20 cellular contexts compared by ENCODE assay signal in the genomic region with DNA sequence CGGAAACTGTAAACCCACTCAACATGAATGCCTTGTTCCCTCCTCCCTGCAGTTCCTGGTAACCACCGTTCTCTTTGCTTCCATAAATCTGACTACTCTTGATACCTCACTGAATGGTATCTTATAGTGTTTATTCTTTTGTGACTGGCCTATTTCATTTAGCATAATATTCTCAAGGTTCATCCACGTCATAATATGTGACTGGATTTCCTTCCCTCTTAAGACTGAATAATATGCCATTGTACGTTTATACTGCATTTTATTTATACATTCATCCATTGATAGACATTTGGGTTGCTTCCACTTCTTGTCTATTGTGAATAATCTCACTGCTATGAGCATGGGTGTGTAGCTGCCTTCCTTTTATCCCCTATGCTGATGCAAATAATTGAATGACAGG.
"Had no signal": no experiment of that assay in that cellular context is flagged by ENCODE, and none has a peak within 500 bp of the region (broad histone marks: within the 10 kb centered on the region; RNA-seq: fewer than 3 reads in every experiment).

No MANE protein-coding gene starts in this region.

- ATAC-seq: K562, Panc1, PC-3, SK-N-SH treated with all-trans-retinoic acid at 6 μM for 48 hours had no signal

- H3K9ac ChIP-seq: KMS-11 had no signal

- H3K4me3 ChIP-seq: K562 had no signal

- DNase-seq: Kasumi-1, MM.1S, NCI-H1092 treated with DMSO at 0.1 percent for 48 hours, NCI-H1436, NCI-H187, NCI-H2029, NCI-H2081 treated with DMSO at 0.1 percent for 48 hours, NCI-H2171, NCI-H226, NCI-H446, NCI-H510A treated with DMSO at 0.1 percent for 48 hours, NCI-H69, NCI-H774, PC-3, SHP77 had no signal

- H3K4me2 ChIP-seq: KMS-11 had no signal

- H3K27ac ChIP-seq: KMS-11, RWPE1 had no signal

- FAIRE-seq: K562 had no signal
